In genomic region chr17:40559016-40559853, GRCh38 we compare ENCODE assay signal across 10 cellular contexts. TPM values are rescaled to one million over a fixed set of nuclear protein-coding genes. Genes with fewer than 3 reads are reported as not detected.
DNase-seq lines count a peak whose midpoint lies in the region; ATAC-seq lines count a peak whose summit lies in the region.
"Had no signal": no experiment of that assay in that cellular context is flagged by ENCODE, and none has a peak within 500 bp of the region (broad histone marks: within the 10 kb centered on the region; RNA-seq: fewer than 3 reads in every experiment).

No MANE protein-coding gene starts in this region.

- no peaks in the 10 kb centered on the region for H3K27me3 Mint-ChIP-seq in activated CD4-positive, alpha-beta T cell treated with anti-CD3 and anti-CD28 coated beads for 36 hours
- no peaks in the 10 kb centered on the region for H3K27me3 Mint-ChIP-seq in activated naive CD4-positive, alpha-beta T cell treated with anti-CD3 and anti-CD28 coated beads, Interleukin-2, amount 50 U/mL, for 24 hours

- DNase-seq in activated CD4-positive, alpha-beta T cell treated with anti-CD3 and anti-CD28 coated beads for 36 hours = no peak
- no peak for DNase-seq in activated CD4-positive, alpha-beta T cell treated with anti-CD3 and anti-CD28 coated beads for 4 hours
- peak; percentile 52 for DNase-seq in islet precursor cell
- no peak for DNase-seq in H7
- DNase-seq in epidermal melanocyte (ENCODE audit: insufficient read length, low spot score) = no peak
- no peak for DNase-seq in globus pallidus (ENCODE audit: low spot score)

- intact Hi-C loops in activated CD4-positive, alpha-beta T cell treated with anti-CD3 and anti-CD28 coated beads for 36 hours (cut with DNase I, micrococcal nuclease) = no loop called here

- peaks cover 69% of the 10 kb centered on the region for H3K4me1 Mint-ChIP-seq in activated CD4-positive, alpha-beta T cell treated with anti-CD3 and anti-CD28 coated beads for 36 hours
- H3K4me1 Mint-ChIP-seq in activated naive CD4-positive, alpha-beta T cell treated with anti-CD3 and anti-CD28 coated beads, Interleukin-2, amount 50 U/mL, for 24 hours = peaks cover 92% of the 10 kb centered on the region

- no peaks in the 10 kb centered on the region for H3K9me3 ChIP-seq in subcutaneous abdominal adipose tissue (ENCODE audit: control insufficient read depth in 5 of 5, low read length in 5 of 5)
- H3K9me3 ChIP-seq: adrenal gland had no signal

- H3K27ac Mint-ChIP-seq in activated CD4-positive, alpha-beta T cell treated with anti-CD3 and anti-CD28 coated beads for 36 hours = peak overlapping the region; percentile 98
- peak overlapping the region; percentile 98 for H3K27ac Mint-ChIP-seq in activated naive CD4-positive, alpha-beta T cell treated with anti-CD3 and anti-CD28 coated beads, Interleukin-2, amount 50 U/mL, for 24 hours

- CTCF ChIA-PET in activated CD4-positive, alpha-beta T cell treated with anti-CD3 and anti-CD28 coated beads for 36 hours (lab: Charles Lee) = interaction anchor here (0.6 to 18.2 kb wide), 33 partner anchors 10 to 266 kb away, joined by 3 to 403 read pairs (median 5); partner anchors contain the start of gene TOP2A

- no peak for ATAC-seq in activated CD4-positive, alpha-beta T cell treated with anti-CD3 and anti-CD28 coated beads for 36 hours

- no peaks in the 10 kb centered on the region for H3K36me3 ChIP-seq in subcutaneous abdominal adipose tissue (ENCODE audit: control insufficient read depth in 5 of 5, insufficient read depth in 5 of 5, low read length in 5 of 5)
- H3K36me3 ChIP-seq in H7 (replicated peaks; ENCODE audit: control insufficient read depth, insufficient read depth, low read length) = no peaks in the 10 kb centered on the region
- H3K36me3 ChIP-seq: adrenal gland had no signal

- POLR2A ChIA-PET in activated CD4-positive, alpha-beta T cell treated with anti-CD3 and anti-CD28 coated beads for 36 hours (lab: Charles Lee) = interaction anchor here (0.5 to 9.7 kb wide), 12 partner anchors 11 to 1129 kb away, joined by 3 to 195 read pairs (median 14); partner anchors contain the start of genes EIF1, SMARCE1 and TOP2A

- H3K4me3 Mint-ChIP-seq in activated CD4-positive, alpha-beta T cell treated with anti-CD3 and anti-CD28 coated beads for 36 hours = peak overlapping the region; percentile 94
- peak overlapping the region; percentile 90 for H3K4me3 Mint-ChIP-seq in activated naive CD4-positive, alpha-beta T cell treated with anti-CD3 and anti-CD28 coated beads, Interleukin-2, amount 50 U/mL, for 24 hours

- no peaks in the 10 kb centered on the region for H3K9me3 Mint-ChIP-seq in activated CD4-positive, alpha-beta T cell treated with anti-CD3 and anti-CD28 coated beads for 36 hours (ENCODE audit: low read depth)
- H3K9me3 Mint-ChIP-seq in activated naive CD4-positive, alpha-beta T cell treated with anti-CD3 and anti-CD28 coated beads, Interleukin-2, amount 50 U/mL, for 24 hours = no peaks in the 10 kb centered on the region

- H3K9ac ChIP-seq in subcutaneous abdominal adipose tissue (ENCODE audit: low read length in 5 of 5) = peak overlapping the region in 1 of 5 donors; percentile 0

- H3K27ac ChIP-seq in subcutaneous abdominal adipose tissue (ENCODE audit: low read depth, low read length) = peak overlapping the region; percentile 67

- peaks cover 99% of the 10 kb centered on the region for H3K36me3 Mint-ChIP-seq in activated CD4-positive, alpha-beta T cell treated with anti-CD3 and anti-CD28 coated beads for 36 hours (ENCODE audit: low read depth)
- peaks cover 44% of the 10 kb centered on the region for H3K36me3 Mint-ChIP-seq in activated naive CD4-positive, alpha-beta T cell treated with anti-CD3 and anti-CD28 coated beads, Interleukin-2, amount 50 U/mL, for 24 hours

- H3K4me1 ChIP-seq in subcutaneous abdominal adipose tissue (ENCODE audit: control insufficient read depth in 5 of 5, insufficient read depth in 5 of 5, low read length in 5 of 5) = peaks cover 12 to 85% (median 53%) of the 10 kb centered on the region in 5 donors

- H3K4me3 ChIP-seq in subcutaneous abdominal adipose tissue (ENCODE audit: low read depth in 1 of 5, low read length in 5 of 5) (peak overlapping the region in 1 of 5 donors; percentile 12), H7 (ENCODE audit: insufficient read depth, low read depth, low read length) (no peak overlapping the region)
- H3K4me3 ChIP-seq: adrenal gland had no signal

- H3K27me3 ChIP-seq in subcutaneous abdominal adipose tissue (ENCODE audit: control insufficient read depth in 5 of 5, insufficient read depth in 4 of 5, low read length in 5 of 5) = no peaks in the 10 kb centered on the region
- peaks cover 2% of the 10 kb centered on the region; the same call in 1 of the 2 replicates for H3K27me3 ChIP-seq in H7 (ENCODE audit: control insufficient read depth, insufficient read depth, low read length)
- H3K27me3 ChIP-seq: adrenal gland had no signal

RNA-seq across cellular contexts. Expression of gene CCR7, which starts 6.0 kb away (rescaled TPM):
- 100 to 1,000 TPM; 325 to 389 TPM for total RNA-seq in activated CD4-positive, alpha-beta T cell treated with anti-CD3 and anti-CD28 coated beads for 36 hours
- 1.1 TPM in 1 of 2 replicates, not detected in the other for total RNA-seq in H7 (2014; rRNA removed; shearing (Covaris generic))
- total RNA-seq: SK-MEL-5 had no signal

RNA-seq across cellular contexts. Expression of gene TNS4, which starts 57.8 kb away (rescaled TPM):
- total RNA-seq in activated CD4-positive, alpha-beta T cell treated with anti-CD3 and anti-CD28 coated beads for 36 hours = 10 to 100 TPM; 10.8 to 12.8 TPM
- total RNA-seq in H7 (2014; rRNA removed; shearing (Covaris generic)) = 0.14 and 0.18 TPM in 2 replicates
- total RNA-seq: SK-MEL-5 had no signal

Comparison
In these comparisons a context has a peak if more than half of its experiments do, and no peak if none do; other contexts are left out.
1. RNA of gene CCR7, which starts 6.0 kb away (total RNA-seq): 325 to 389 TPM in activated CD4-positive, alpha-beta T cell treated with anti-CD3 and anti-CD28 coated beads for 36 hours; 1.1 TPM in H7; every median in the first group is over 100 times any median in the second.